ENCODE assay signal across 8 cellular contexts in genomic region chr6:35687658-35688604, GRCh38. TPM values are rescaled to one million over a fixed set of nuclear protein-coding genes. Genes with fewer than 3 reads are reported as not detected.
DNase-seq lines count a peak whose midpoint lies in the region; ATAC-seq, FAIRE-seq and TF ChIP-seq lines count a peak whose summit lies in the region.

No MANE protein-coding gene starts in this region.

- DNase-seq in A549 (ENCODE audit: low read depth in 1 of 2, low spot score in 1 of 2) (peak; percentile 22 to 55), NCI-H526 treated with DMSO at 0.1 percent for 48 hours (lab: John Stamatoyannopoulos, UW) (peak; percentile 84), activated T-cell treated with anti-CD3 and anti-CD28 coated beads for 1 hour (ENCODE audit: low read depth) (peak; percentile 37)
- peak; percentile 20 to 56 (median 36) for DNase-seq in stimulated activated naive CD4-positive, alpha-beta T cell (lab: John Stamatoyannopoulos, UW)

- H3K27me3 ChIP-seq in esophagus (ENCODE audit: control insufficient read depth in 1 of 2, insufficient read depth in 2 of 2, low read length in 2 of 2) (no peaks in the 10 kb centered on the region), muscle layer of duodenum (ENCODE audit: low read depth, low read length) (no peaks in the 10 kb centered on the region)

- H3K9me3 ChIP-seq in A549 (no peaks in the 10 kb centered on the region), esophagus (ENCODE audit: control insufficient read depth in 2 of 2, insufficient read depth in 1 of 2, low read depth in 1 of 2, low read length in 1 of 2) (no peaks in the 10 kb centered on the region), muscle layer of duodenum (ENCODE audit: control insufficient read depth in 1 of 2, low read length in 2 of 2) (no peaks in the 10 kb centered on the region)

- TF ChIP-seq POLR2A in A549 (IDR thresholded peaks at IDR 0.05; ENCODE audit: low read length) (no peak), GM18526 (IDR thresholded peaks at IDR 0.05; ENCODE audit: extremely low read depth, insufficient read length) (peak; percentile 36)

- CTCF ChIA-PET in A549 (lab: Yijun Ruan, JAX) = interaction anchor here (1.2 to 1.4 kb wide), 3 partner anchors 25 to 50 kb away, joined by 3 read pairs; no protein-coding TSS in a partner anchor

- H3K27ac ChIP-seq in A549 (peak overlapping the region; percentile 90 to 93), esophagus (ENCODE audit: low read depth in 2 of 2, low read length in 1 of 2) (peak overlapping the region; percentile 95 to 98), muscle layer of duodenum (ENCODE audit: low read length) (peak overlapping the region; percentile 87)

- ATAC-seq in A549 (peak; percentile 77), HG03045 (IDR thresholded peaks at IDR 0.05; ENCODE audit: unreplicated experiment) (peak; percentile 36)

- peaks cover 11% of the 10 kb centered on the region; the same call in 2 of the 3 replicates for H3K4me1 ChIP-seq in A549
- H3K4me1 ChIP-seq in esophagus (ENCODE audit: control insufficient read depth in 2 of 2, insufficient read depth in 2 of 2, low read length in 1 of 2) = peaks cover 0 to 13% of the 10 kb centered on the region in 2 donors
- H3K4me1 ChIP-seq in muscle layer of duodenum (ENCODE audit: control insufficient read depth in 1 of 2, insufficient read depth in 2 of 2, low read length in 2 of 2) = peaks cover 8 to 20% of the 10 kb centered on the region in 2 donors

- FAIRE-seq in A549 (lab: Jason Lieb, UNC) = no peak

- WGBS in A549 (ENCODE audit: missing lambda C conversion rate) = 3% methylated on average over 27 of the region's 100 CpGs
- WGBS in esophagus, 2 donors = 1% methylated on average over 70 to 100 of the region's 100 CpGs

- peak overlapping the region; percentile 96 for H3K4me3 ChIP-seq in A549
- H3K4me3 ChIP-seq in esophagus (ENCODE audit: low read depth in 1 of 2, low read length in 2 of 2) = peak overlapping the region; percentile 77 to 99
- H3K4me3 ChIP-seq in muscle layer of duodenum (ENCODE audit: low read depth in 1 of 2, low read length in 2 of 2) = peak overlapping the region; percentile 90 to 93

- H3K36me3 ChIP-seq in esophagus (ENCODE audit: control insufficient read depth in 2 of 2, insufficient read depth in 2 of 2, low read length in 1 of 2) = peaks cover 0 to 2% of the 10 kb centered on the region in 2 donors
- H3K36me3 ChIP-seq in muscle layer of duodenum (ENCODE audit: control insufficient read depth in 1 of 2, insufficient read depth in 2 of 2, low read length in 2 of 2) = no peaks in the 10 kb centered on the region

- no peak for TF ChIP-seq RAD21 in A549 (conservative IDR thresholded peaks at IDR 0.05 in 1 of 2, IDR thresholded peaks at IDR 0.05 in 1 of 2)

- peak overlapping the region; percentile 61 for H3K4me2 ChIP-seq in A549

- POLR2A ChIA-PET in A549 (lab: Yijun Ruan, JAX) = interaction anchor here (0.6 kb wide), 1 partner anchor 67 kb away, joined by 9 read pairs; no protein-coding TSS in a partner anchor

- TF ChIP-seq EP300 in A549 (IDR thresholded peaks at IDR 0.05) = no peak

- TF ChIP-seq CTCF in A549 (IDR thresholded peaks at IDR 0.05) = no peak

TF ChIP-seq in A549, 52 proteins besides CTCF, POLR2A, EP300 and RAD21:
- TF ChIP-seq E2F6 (IDR thresholded peaks at IDR 0.05; ENCODE audit: borderline replicate concordance, low read depth) (peak; percentile 23; the same call in 1 of the 2 replicates), ZFP36 (IDR thresholded peaks at IDR 0.05; ENCODE audit: borderline replicate concordance, partially characterized antibody) (no peak)

RNA-seq across cellular contexts. Expression of gene FKBP5, which starts 0.8 kb away (rescaled TPM):
- polyA plus RNA-seq in A549 (2011; rRNA removed) = 10.9 and 11.7 TPM in 2 replicates
- 3.4 and 3.9 TPM in 2 replicates for polyA plus RNA-seq in A549 (2012; cell fraction: cytosol; rRNA removed)
- 1.5 and 2.3 TPM in 2 replicates for polyA plus RNA-seq in A549 (2012; cell fraction: nucleus; rRNA removed)
- polyA plus RNA-seq in A549 (2017; fragmentation: RNase III; extraction: RNeasy Plus Mini Kit Qiagen cat#74134 plus additional on column Dnase treatment) = 7.7 to 9.5 TPM (median 8.4 TPM) in 3 replicates
- 3.1 and 4.9 TPM in 2 replicates for polyA minus RNA-seq in A549 (2011; rRNA and poly(A)+ RNA removed)
- 10 to 100 TPM; 32.8 to 45.9 TPM for polyA plus RNA-seq in esophagus

RNA-seq across cellular contexts. Expression of gene ARMC12, which starts 48.9 kb away (rescaled TPM):
- polyA plus RNA-seq in A549 (2011; rRNA removed) (0.88 and 0.94 TPM in 2 replicates), A549 (2017; fragmentation: RNase III; extraction: RNeasy Plus Mini Kit Qiagen cat#74134 plus additional on column Dnase treatment) (0.26 to 0.44 TPM (median 0.28 TPM) in 3 replicates), esophagus (under 1 TPM; 0.27 to 0.96 TPM)
- polyA plus RNA-seq in A549 (2012; cell fraction: cytosol; rRNA removed) = 0.48 and 0.50 TPM in 2 replicates
- 2.7 and 2.9 TPM in 2 replicates for polyA plus RNA-seq in A549 (2012; cell fraction: nucleus; rRNA removed)
- 0.37 and 1.1 TPM in 2 replicates for polyA minus RNA-seq in A549 (2011; rRNA and poly(A)+ RNA removed)

Comparison
In these comparisons a context has a peak if more than half of its experiments do, and no peak if none do; other contexts are left out.
1. Peak in every context shown above with its lines: DNase-seq, ATAC-seq, H3K4me3 ChIP-seq and H3K27ac ChIP-seq.